In the genomic region with DNA sequence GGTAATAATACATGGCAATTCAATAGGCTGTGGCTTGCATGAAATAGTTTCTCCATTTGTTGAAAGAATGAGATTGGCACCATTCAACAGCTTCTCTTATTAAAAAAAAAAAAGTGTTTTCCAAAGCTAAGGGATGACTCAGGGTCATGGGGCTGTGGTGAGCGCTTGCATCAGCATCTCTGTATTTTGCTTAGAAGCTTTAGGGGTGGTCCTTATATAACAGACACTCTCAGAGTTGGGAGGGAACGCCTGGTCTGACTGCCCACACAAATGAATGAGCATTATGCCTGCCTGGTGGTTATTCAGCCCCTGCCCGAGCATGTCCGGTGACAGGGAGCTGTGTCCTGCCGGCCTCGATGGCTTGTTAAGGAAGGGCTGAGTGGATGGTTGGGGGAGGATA, we compare ENCODE assay signal across 12 cellular contexts.
A peak's percentile ranks its signal among the peaks of the same experiment; 100 is the strongest.
DNase-seq lines count a peak whose midpoint lies in the region; ATAC-seq and TF ChIP-seq lines count a peak whose summit lies in the region.
"Had no signal": no experiment of that assay in that cellular context is flagged by ENCODE, and none has a peak within 500 bp of the region (broad histone marks: within the 10 kb centered on the region; RNA-seq: fewer than 3 reads in every experiment).

No MANE protein-coding gene starts in this region.

- ATAC-seq in omental fat pad (ENCODE audit: low FRiP score) = peak; percentile 72

- H3K4me3 Mint-ChIP-seq in CD14-positive monocyte (no peak overlapping the region), chondrocyte (ENCODE audit: unreplicated experiment) (peak overlapping the region; percentile 48)

- DNase-seq in CD14-positive monocyte (ENCODE audit: low spot score) = no peak
- DNase-seq in MV-4-11 (lab: John Stamatoyannopoulos, UW) = peak; percentile 86
- DNase-seq in chondrocyte (ENCODE audit: low spot score) = no peak
- DNase-seq in omental fat pad (ENCODE audit: low spot score) = peak; percentile 51
- no peak for DNase-seq in NCI-H1436 (lab: John Stamatoyannopoulos, UW)
- DNase-seq in activated effector memory CD4-positive, alpha-beta T cell treated with anti-CD3 and anti-CD28 coated beads, Interleukin-2, amount 50 U/mL, for 16 hours = no peak
- DNase-seq in middle frontal gyrus (ENCODE audit: extremely low spot score, low spot score) = no peak
- DNase-seq in activated T-cell treated with anti-CD3 and anti-CD28 coated beads, Interleukin-2, amount 50 U/mL, for 1 hour = no peak
- DNase-seq: activated CD4-positive, CD25-positive, alpha-beta regulatory T cell treated with anti-CD3 and anti-CD28 coated beads, Interleukin-2, amount 50 U/mL, for 72 hours; cortex of kidney; GF-D8; NCI-H187 had no signal

- H3K27ac Mint-ChIP-seq in CD14-positive monocyte = peak overlapping the region in 6 of 7 donors; percentile 16 to 68 (median 42)
- H3K27ac Mint-ChIP-seq in chondrocyte (ENCODE audit: unreplicated experiment) = peak overlapping the region; percentile 99

- H3K4me1 Mint-ChIP-seq in CD14-positive monocyte (peaks cover 22% of the 10 kb centered on the region), chondrocyte (ENCODE audit: low read depth) (peaks cover 23% of the 10 kb centered on the region)

- TF ChIP-seq CTCF in CD14-positive monocyte (IDR thresholded peaks at IDR 0.05) (no peak), chondrocyte (IDR thresholded peaks at IDR 0.05) (no peak), omental fat pad (IDR thresholded peaks at IDR 0.05) (no peak)

- H3K36me3 Mint-ChIP-seq in CD14-positive monocyte (no peaks in the 10 kb centered on the region), chondrocyte (ENCODE audit: low read depth) (no peaks in the 10 kb centered on the region)

- intact Hi-C loops in CD14-positive monocyte (cut with micrococcal nuclease) = no loop called here

- H3K9me3 Mint-ChIP-seq in CD14-positive monocyte = no peaks in the 10 kb centered on the region
- H3K9me3 Mint-ChIP-seq in chondrocyte (ENCODE audit: low read depth) = no peaks in the 10 kb centered on the region

- H3K27me3 Mint-ChIP-seq in CD14-positive monocyte (ENCODE audit: low read depth in 3 of 3) = peaks cover 0 to 4% (median 3%) of the 10 kb centered on the region in 3 donors
- no peaks in the 10 kb centered on the region for H3K27me3 Mint-ChIP-seq in chondrocyte (ENCODE audit: low read depth)

Comparison
In these comparisons a context has a peak if more than half of its experiments do, and no peak if none do; other contexts are left out.
1. DNase-seq: peak in MV-4-11 (single experiment) and omental fat pad (single experiment); none in CD14-positive monocyte (single experiment), chondrocyte (single experiment), NCI-H1436 (single experiment), activated effector memory CD4-positive, alpha-beta T cell treated with anti-CD3 and anti-CD28 coated beads, Interleukin-2, amount 50 U/mL, for 16 hours (single experiment), middle frontal gyrus (single experiment) and activated T-cell treated with anti-CD3 and anti-CD28 coated beads, Interleukin-2, amount 50 U/mL, for 1 hour (single experiment).